ENCODE assay signal across 8 cellular contexts in genomic region chr11:43680521-43681505, GRCh38. TPM values are rescaled to one million over a fixed set of nuclear protein-coding genes. Genes with fewer than 3 reads are reported as not detected.
DNase-seq lines count a peak whose midpoint lies in the region; ATAC-seq and TF ChIP-seq lines count a peak whose summit lies in the region.

Gene HSD17B12 (plus strand): TSS chr11:43680738. CDS start chr11:43680828, 90 bp downstream.

- H3K4me1 ChIP-seq in suprapubic skin = peaks cover 21% of the 10 kb centered on the region

- under 1% methylated on average over 50 of the region's 64 CpGs for WGBS in suprapubic skin

- H3K9me3 ChIP-seq in suprapubic skin = no peaks in the 10 kb centered on the region

- CTCF ChIA-PET in GM10248 (lab: Yijun Ruan, JAX) = interaction anchor here (0.9 to 1.2 kb wide), 3 partner anchors 10 to 110 kb away, joined by 3 read pairs; no protein-coding TSS in a partner anchor

- peak within 1 kb of the TSS; percentile 98 to 100 for H3K27ac Mint-ChIP-seq in activated naive CD4-positive, alpha-beta T cell treated with anti-CD3 and anti-CD28 coated beads, Interleukin-2, amount 50 U/mL, for 72 hours

- POLR2A ChIA-PET in GM10248 (lab: Yijun Ruan, JAX) = interaction anchor here (0.5 to 1.1 kb wide), 4 partner anchors 13 to 369 kb away, joined by 3 to 8 read pairs (median 4); partner anchors contain the start of gene API5

- peaks cover 14 to 59% of the 10 kb centered on the region in 2 donors for H3K36me3 Mint-ChIP-seq in activated naive CD4-positive, alpha-beta T cell treated with anti-CD3 and anti-CD28 coated beads, Interleukin-2, amount 50 U/mL, for 72 hours

- no peaks in the 10 kb centered on the region for H3K27me3 ChIP-seq in suprapubic skin

- peak within 1 kb of the TSS; percentile 87 for H3K27ac ChIP-seq in suprapubic skin

- TF ChIP-seq CTCF in GM10248 (IDR thresholded peaks at IDR 0.05; ENCODE audit: control extremely low read depth, extremely low read depth, low read depth, missing control alignments) (no peak), suprapubic skin (IDR thresholded peaks at IDR 0.05) (no peak)

- H3K9me3 Mint-ChIP-seq in activated naive CD4-positive, alpha-beta T cell treated with anti-CD3 and anti-CD28 coated beads, Interleukin-2, amount 50 U/mL, for 72 hours = peaks cover 0 to 15% of the 10 kb centered on the region in 2 donors

- DNase-seq in GM10248 (ENCODE audit: extremely low spot score) (peak; percentile 98), NCI-H1092 treated with DMSO at 0.1 percent for 48 hours (lab: John Stamatoyannopoulos, UW) (peak; percentile 99), SKM-1 (lab: John Stamatoyannopoulos, UW; ENCODE audit: unreplicated experiment) (peak; percentile 99), globus pallidus (ENCODE audit: low spot score) (peak; percentile 99), nucleus accumbens (lab: John Stamatoyannopoulos, UW) (peak; percentile 79 to 100 (median 99)), suprapubic skin (ENCODE audit: low spot score in 2 of 2) (peak; percentile 99 to 100)
- peak; percentile 97 to 99 for DNase-seq in activated naive CD4-positive, alpha-beta T cell treated with anti-CD3 and anti-CD28 coated beads, Interleukin-2, amount 50 U/mL, for 72 hours (ENCODE audit: low spot score in 2 of 2)

- H3K4me3 ChIP-seq in suprapubic skin = peak within 1 kb of the TSS; percentile 69

- peak in 1 of 2 donors; percentile 84 for TF ChIP-seq POLR2A in suprapubic skin (IDR thresholded peaks at IDR 0.05)

- no peaks in the 10 kb centered on the region for H3K36me3 ChIP-seq in suprapubic skin

- ATAC-seq in HG02610 (IDR thresholded peaks at IDR 0.05; ENCODE audit: unreplicated experiment) = peak; percentile 99
- peak; percentile 95 to 97 for ATAC-seq in activated naive CD4-positive, alpha-beta T cell treated with anti-CD3 and anti-CD28 coated beads, Interleukin-2, amount 50 U/mL, for 72 hours

- TF ChIP-seq EP300 in suprapubic skin (IDR thresholded peaks at IDR 0.05) = no peak

RNA-seq across cellular contexts. Expression of gene HSD17B12, which starts in this region (rescaled TPM):
- 10 to 100 TPM; 38.7 to 55.7 TPM for total RNA-seq in activated naive CD4-positive, alpha-beta T cell treated with anti-CD3 and anti-CD28 coated beads, Interleukin-2, amount 50 U/mL, for 72 hours
- total RNA-seq in suprapubic skin = 10 to 100 TPM; 46.3 to 93.4 (median 60.1) TPM

Comparison
In these comparisons a context has a peak if more than half of its experiments do, and no peak if none do; other contexts are left out.
1. Peak in every context shown above with its lines: DNase-seq, ATAC-seq, H3K4me3 ChIP-seq and H3K27ac ChIP-seq.